19 cellular contexts compared by ENCODE assay signal in genomic region chr13:76741624-76742023, GRCh38.
DNase-seq lines count a peak whose midpoint lies in the region; ATAC-seq, FAIRE-seq and TF ChIP-seq lines count a peak whose summit lies in the region.
"Had no signal": no experiment of that assay in that cellular context is flagged by ENCODE, and none has a peak within 500 bp of the region (broad histone marks: within the 10 kb centered on the region; RNA-seq: fewer than 3 reads in every experiment).

No MANE protein-coding gene starts in this region.

- FAIRE-seq in bronchial epithelial cell (lab: Jason Lieb, UNC): no peak
- no peak for FAIRE-seq in GM19239 (lab: Jason Lieb, UNC)
- FAIRE-seq: D721Med, G401.6, GM12892, H54 had no signal

- no peak for TF ChIP-seq CTCF in bronchial epithelial cell (IDR thresholded peaks at IDR 0.05; ENCODE audit: insufficient read depth, low read length, severe bottlenecking)

- peak; percentile 43 for DNase-seq in ELR (ENCODE audit: low read depth)
- DNase-seq in bronchial epithelial cell (ENCODE audit: low read depth): peak; percentile 29
- peak; percentile 71 for DNase-seq in iris pigment epithelial cell (ENCODE audit: low read depth)
- DNase-seq in non-pigmented ciliary epithelial cell (ENCODE audit: low read depth): peak; percentile 13
- no peak for DNase-seq in GM19239 (ENCODE audit: insufficient read length, low spot score)
- DNase-seq: CD4-positive, alpha-beta T cell; CD8-positive, alpha-beta memory T cell; DMS 273 treated with DMSO at 0.1 percent for 48 hours; DMS79; GOT3 had no signal

- no peak overlapping the region for H3K4me3 ChIP-seq in bronchial epithelial cell (ENCODE audit: low read depth, low read length)
- H3K4me3 ChIP-seq: HAP-1 had no signal

- ATAC-seq in HG03439 (IDR thresholded peaks at IDR 0.05; ENCODE audit: unreplicated experiment) (no peak), GM19452 (IDR thresholded peaks at IDR 0.05; ENCODE audit: unreplicated experiment) (no peak), HG02588 (IDR thresholded peaks at IDR 0.05; ENCODE audit: unreplicated experiment) (no peak)

- H3K27me3 ChIP-seq in bronchial epithelial cell (ENCODE audit: control insufficient read depth, insufficient read depth, low read length): no peaks in the 10 kb centered on the region
- H3K27me3 ChIP-seq: BLaER1 treated with 17β-estradiol and CSF1 and Interleukin-3, amounts not matched to agents 10 nM and 100 nM had no signal

- no peaks in the 10 kb centered on the region for H3K36me3 ChIP-seq in bronchial epithelial cell (ENCODE audit: control insufficient read depth, insufficient read depth, low read length)
- H3K36me3 ChIP-seq: HAP-1 had no signal
